2 cellular contexts compared by ENCODE assay signal in genomic region chr17:55588858-55589257, GRCh38.
TF ChIP-seq lines count a peak whose summit lies in the region.

No MANE protein-coding gene starts in this region.

TF ChIP-seq in A549, 52 proteins besides CTCF, POLR2A, EP300 and RAD21:
- TF ChIP-seq RARB (CRISPR knock-in tag; IDR thresholded peaks at IDR 0.05) (no peak), NPAS2 (CRISPR knock-in tag; IDR thresholded peaks at IDR 0.05; ENCODE audit: borderline replicate concordance) (no peak), RNF2 (IDR thresholded peaks at IDR 0.05; ENCODE audit: borderline replicate concordance, low read depth) (no peak), EHMT2 (IDR thresholded peaks at IDR 0.05; ENCODE audit: low read depth) (no peak), ZNF302 (CRISPR knock-in tag; IDR thresholded peaks at IDR 0.05) (no peak), JUNB (IDR thresholded peaks at IDR 0.05) (no peak), ESRRA (IDR thresholded peaks at IDR 0.05; ENCODE audit: borderline replicate concordance, low read length) (no peak), ZC3H11A (IDR thresholded peaks at IDR 0.05) (no peak), PBX3 (IDR thresholded peaks at IDR 0.05) (no peak), KDM1A (IDR thresholded peaks at IDR 0.05; ENCODE audit: low read depth) (no peak), FOSL2 (IDR thresholded peaks at IDR 0.05) (no peak), FOSL2 (CRISPR knock-in tag; IDR thresholded peaks at IDR 0.05) (no peak), GATA3 (IDR thresholded peaks at IDR 0.05; ENCODE audit: borderline replicate concordance) (no peak), NR3C1 (IDR thresholded peaks at IDR 0.05) (no peak), CBX2 (IDR thresholded peaks at IDR 0.05; ENCODE audit: borderline replicate concordance, low read depth) (no peak), HOXA7 (CRISPR knock-in tag; IDR thresholded peaks at IDR 0.05) (no peak), EHF (CRISPR knock-in tag; IDR thresholded peaks at IDR 0.05) (no peak)
- TF ChIP-seq, protein P1, sequence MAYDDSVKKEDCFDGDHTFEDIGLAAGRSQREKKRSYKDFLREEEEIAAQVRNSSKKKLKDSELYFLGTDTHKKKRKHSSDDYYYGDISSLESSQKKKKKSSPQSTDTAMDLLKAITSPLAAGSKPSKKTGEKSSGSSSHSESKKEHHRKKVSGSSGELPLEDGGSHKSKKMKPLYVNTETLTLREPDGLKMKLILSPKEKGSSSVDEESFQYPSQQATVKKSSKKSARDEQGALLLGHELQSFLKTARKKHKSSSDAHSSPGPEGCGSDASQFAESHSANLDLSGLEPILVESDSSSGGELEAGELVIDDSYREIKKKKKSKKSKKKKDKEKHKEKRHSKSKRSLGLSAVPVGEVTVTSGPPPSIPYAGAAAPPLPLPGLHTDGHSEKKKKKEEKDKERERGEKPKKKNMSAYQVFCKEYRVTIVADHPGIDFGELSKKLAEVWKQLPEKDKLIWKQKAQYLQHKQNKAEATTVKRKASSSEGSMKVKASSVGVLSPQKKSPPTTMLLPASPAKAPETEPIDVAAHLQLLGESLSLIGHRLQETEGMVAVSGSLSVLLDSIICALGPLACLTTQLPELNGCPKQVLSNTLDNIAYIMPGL (CRISPR knock-in tag; IDR thresholded peaks at IDR 0.05; ENCODE audit: borderline replicate concordance), result no peak
- TF ChIP-seq, protein P2, sequence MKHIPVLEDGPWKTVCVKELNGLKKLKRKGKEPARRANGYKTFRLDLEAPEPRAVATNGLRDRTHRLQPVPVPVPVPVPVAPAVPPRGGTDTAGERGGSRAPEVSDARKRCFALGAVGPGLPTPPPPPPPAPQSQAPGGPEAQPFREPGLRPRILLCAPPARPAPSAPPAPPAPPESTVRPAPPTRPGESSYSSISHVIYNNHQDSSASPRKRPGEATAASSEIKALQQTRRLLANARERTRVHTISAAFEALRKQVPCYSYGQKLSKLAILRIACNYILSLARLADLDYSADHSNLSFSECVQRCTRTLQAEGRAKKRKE (CRISPR knock-in tag; IDR thresholded peaks at IDR 0.05; ENCODE audit: low read depth), result no peak
- TF ChIP-seq, protein P3, sequence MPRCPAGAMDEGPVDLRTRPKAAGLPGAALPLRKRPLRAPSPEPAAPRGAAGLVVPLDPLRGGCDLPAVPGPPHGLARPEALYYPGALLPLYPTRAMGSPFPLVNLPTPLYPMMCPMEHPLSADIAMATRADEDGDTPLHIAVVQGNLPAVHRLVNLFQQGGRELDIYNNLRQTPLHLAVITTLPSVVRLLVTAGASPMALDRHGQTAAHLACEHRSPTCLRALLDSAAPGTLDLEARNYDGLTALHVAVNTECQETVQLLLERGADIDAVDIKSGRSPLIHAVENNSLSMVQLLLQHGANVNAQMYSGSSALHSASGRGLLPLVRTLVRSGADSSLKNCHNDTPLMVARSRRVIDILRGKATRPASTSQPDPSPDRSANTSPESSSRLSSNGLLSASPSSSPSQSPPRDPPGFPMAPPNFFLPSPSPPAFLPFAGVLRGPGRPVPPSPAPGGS (IDR thresholded peaks at IDR 0.05), result no peak
- TF ChIP-seq, protein P4, sequence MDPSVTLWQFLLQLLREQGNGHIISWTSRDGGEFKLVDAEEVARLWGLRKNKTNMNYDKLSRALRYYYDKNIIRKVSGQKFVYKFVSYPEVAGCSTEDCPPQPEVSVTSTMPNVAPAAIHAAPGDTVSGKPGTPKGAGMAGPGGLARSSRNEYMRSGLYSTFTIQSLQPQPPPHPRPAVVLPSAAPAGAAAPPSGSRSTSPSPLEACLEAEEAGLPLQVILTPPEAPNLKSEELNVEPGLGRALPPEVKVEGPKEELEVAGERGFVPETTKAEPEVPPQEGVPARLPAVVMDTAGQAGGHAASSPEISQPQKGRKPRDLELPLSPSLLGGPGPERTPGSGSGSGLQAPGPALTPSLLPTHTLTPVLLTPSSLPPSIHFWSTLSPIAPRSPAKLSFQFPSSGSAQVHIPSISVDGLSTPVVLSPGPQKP (IDR thresholded peaks at IDR 0.05; ENCODE audit: low read depth, low read length), result no peak

TF ChIP-seq in IMR-90, 13 proteins besides CTCF, POLR2A, EP300 and RAD21:
- TF ChIP-seq SMC3 (IDR thresholded peaks at IDR 0.05; ENCODE audit: low read depth, low read length) (no peak), MAFK (IDR thresholded peaks at IDR 0.05; ENCODE audit: low read depth, low read length) (no peak), USF2 (IDR thresholded peaks at IDR 0.05; ENCODE audit: low read depth, low read length) (no peak), BHLHE40 (IDR thresholded peaks at IDR 0.05; ENCODE audit: low read depth, low read length) (no peak), CHD1 (IDR thresholded peaks at IDR 0.05; ENCODE audit: low read depth, low read length) (no peak), CEBPB (IDR thresholded peaks at IDR 0.05; ENCODE audit: low read depth, low read length) (no peak), RCOR1 (IDR thresholded peaks at IDR 0.05; ENCODE audit: insufficient replicate concordance, low read length) (no peak)
- TF ChIP-seq, protein P4 (IDR thresholded peaks at IDR 0.05; ENCODE audit: borderline replicate concordance, low read depth, low read length), result no peak
